Comparison of ENCODE assay signal across 26 cellular contexts in genomic region chr3:62153231-62153630, GRCh38.
"Had no signal": no experiment of that assay in that cellular context is flagged by ENCODE, and none has a peak within 500 bp of the region (broad histone marks: within the 10 kb centered on the region; RNA-seq: fewer than 3 reads in every experiment).

No MANE protein-coding gene starts in this region.

- H3K9me3 ChIP-seq: breast epithelium had no signal

- H3K27me3 ChIP-seq: ascending aorta, breast epithelium, cardiac muscle cell, dorsolateral prefrontal cortex had no signal

- DNase-seq: activated CD4-positive, alpha-beta memory T cell treated with anti-CD3 and anti-CD28 coated beads, Interleukin-2, amount 10 ng/mL, durations not matched to agents 7 days and 5 days; activated CD4-positive, alpha-beta T cell treated with anti-CD3 and anti-CD28 coated beads for 4 hours; activated CD4-positive, alpha-beta T cell treated with anti-CD3 and anti-CD28 coated beads, Interleukin-2, amount 10 ng/mL, durations not matched to agents 7 days and 5 days; activated CD4-positive, alpha-beta T cell treated with anti-CD3 and anti-CD28 coated beads, Interleukin-2, amount 50 U/mL, for 4 hours; activated CD4-positive, CD25-positive, alpha-beta regulatory T cell; activated CD4-positive, CD25-positive, alpha-beta regulatory T cell treated with anti-CD3 and anti-CD28 coated beads, Interleukin-2, amount 50 U/mL, for 72 hours; activated CD8-positive, alpha-beta memory T cell treated with anti-CD3 and anti-CD28 coated beads, Interleukin-2, amount 50 U/mL, for 48 hours; activated gamma-delta T cell; activated naive CD4-positive, alpha-beta T cell; activated naive CD4-positive, alpha-beta T cell treated with anti-CD3 and anti-CD28 coated beads, Interleukin-2, amount 10 ng/mL, durations not matched to agents 7 days and 5 days; activated naive CD8-positive, alpha-beta T cell treated with anti-CD3 and anti-CD28 coated beads, Interleukin-2, amount 10 ng/mL, durations not matched to agents 7 days and 5 days; activated T-cell treated with anti-CD3 and anti-CD28 coated beads for 4 hours; activated T-cell treated with anti-CD3 and anti-CD28 coated beads, Interleukin-2, amount 50 U/mL, for 24 hours; activated T-cell treated with anti-CD3 and anti-CD28 coated beads, Interleukin-2, amount 50 U/mL, for 72 hours; dorsolateral prefrontal cortex; effector memory CD4-positive, alpha-beta T cell; endodermal cell; foreskin fibroblast; T-helper 2 cell had no signal

- ATAC-seq: activated naive CD4-positive, alpha-beta T cell treated with anti-CD3 and anti-CD28 coated beads, Interleukin-2, amount 50 U/mL, for 72 hours; activated T-cell treated with anti-CD3 and anti-CD28 coated beads, Interleukin-2, amount 50 U/mL, for 72 hours; esophagus mucosa had no signal

- FAIRE-seq: frontal cortex had no signal

- H3K27ac ChIP-seq: breast epithelium, cardiac muscle cell, dorsolateral prefrontal cortex had no signal

- H3K36me3 ChIP-seq: ascending aorta, breast epithelium, cardiac muscle cell had no signal

- H3K4me3 ChIP-seq: ascending aorta, breast epithelium, cardiac muscle cell, coronary artery, dorsolateral prefrontal cortex had no signal
